8 cellular contexts compared by ENCODE assay signal in genomic region chr9:121700165-121700830, GRCh38. TPM values are rescaled to one million over a fixed set of nuclear protein-coding genes. Genes with fewer than 3 reads are reported as not detected.
DNase-seq lines count a peak whose midpoint lies in the region; ATAC-seq and TF ChIP-seq lines count a peak whose summit lies in the region.

No MANE protein-coding gene starts in this region.

- H3K4me3 ChIP-seq in AG10803 (ENCODE audit: low read length) (peak overlapping the region; percentile 69), PC-3 (ENCODE audit: low read length) (peak overlapping the region; percentile 77), dorsolateral prefrontal cortex (peak overlapping the region in 58 of 59 donors; percentile 49 to 77 (median 66)), thymus (ENCODE audit: low read length) (no peak overlapping the region)

- in situ Hi-C loops in GM13976 (cut with MboI; ENCODE audit: low sequenced_read_pairs, unreplicated experiment): no loop called here

- H3K9me3 ChIP-seq in PC-3 (ENCODE audit: low read length) (no peaks in the 10 kb centered on the region), thymus (ENCODE audit: control insufficient read depth) (peaks cover 1% of the 10 kb centered on the region)

- H3K27me3 ChIP-seq in PC-3 (ENCODE audit: low read length) (no peaks in the 10 kb centered on the region), dorsolateral prefrontal cortex (no peaks in the 10 kb centered on the region), thymus (ENCODE audit: control insufficient read depth, insufficient read depth) (peaks cover 33% of the 10 kb centered on the region)

- POLR2A ChIA-PET in PC-3 (lab: Charles Lee; ENCODE audit: unreplicated experiment): no interaction called here

- H3F3A ChIP-seq in PC-3 (ENCODE audit: low read length, unreplicated experiment): no peaks in the 10 kb centered on the region

- H3K27ac ChIP-seq in PC-3 (ENCODE audit: low read length) (no peak overlapping the region), dorsolateral prefrontal cortex (peak overlapping the region in 56 of 59 donors; percentile 4 to 88 (median 73)), thymus (ENCODE audit: low read depth) (peak overlapping the region; percentile 15)

- peaks cover 33% of the 10 kb centered on the region for H3K79me2 ChIP-seq in PC-3 (ENCODE audit: low read length)

- no peak overlapping the region for H3K9ac ChIP-seq in PC-3 (ENCODE audit: low read length)

- H3K4me1 ChIP-seq in PC-3 (ENCODE audit: insufficient read depth, low read length) (no peaks in the 10 kb centered on the region), thymus (ENCODE audit: control insufficient read depth, insufficient read depth, low read length) (peaks cover 16% of the 10 kb centered on the region)

- no peaks in the 10 kb centered on the region for H4K20me1 ChIP-seq in PC-3 (ENCODE audit: low read length)

- WGBS in thymus: 48% methylated on average over 20 of the region's 20 CpGs

- CTCF ChIA-PET in PC-3 (lab: Charles Lee): no interaction called here

- DNase-seq in AG10803 (ENCODE audit: low read depth) (peak; percentile 53), GM13976 (ENCODE audit: low spot score) (peak; percentile 55), PC-3 (peak; percentile 55), dorsolateral prefrontal cortex (peak in 6 of 10 donors; percentile 46 to 69 (median 55)), medulla oblongata (ENCODE audit: extremely low spot score) (peak; percentile 45), NCI-H187 treated with DMSO at 0.1 percent for 48 hours (lab: John Stamatoyannopoulos, UW) (no peak)

- H3K9me2 ChIP-seq in PC-3 (replicated peaks; ENCODE audit: low read length): no peaks in the 10 kb centered on the region

- peak overlapping the region; percentile 93 for H3K4me2 ChIP-seq in PC-3 (ENCODE audit: low read length)

- peak overlapping the region; percentile 69 for H2AFZ ChIP-seq in PC-3 (ENCODE audit: low read length)

- intact Hi-C loops in PC-3 (cut with micrococcal nuclease): no loop called here
- intact Hi-C loops in dorsolateral prefrontal cortex (cut with DNase I): no loop called here

- no TSS peak for BruUV-seq in PC-3 (replicated peaks; lab: Mats Ljungman, UMichigan)

- TF ChIP-seq CTCF in AG10803 (conservative IDR thresholded peaks at IDR 0.05; ENCODE audit: low read length) (peak; percentile 72), GM13976 (IDR thresholded peaks at IDR 0.05; ENCODE audit: borderline replicate concordance, control extremely low read depth, extremely low read depth, insufficient read depth, missing control alignments) (peak; percentile 16), PC-3 (conservative IDR thresholded peaks at IDR 0.05; ENCODE audit: low read depth, low read length) (peak; percentile 64), dorsolateral prefrontal cortex (IDR thresholded peaks at IDR 0.05 in 54 of 56, conservative IDR thresholded peaks at IDR 0.05 in 2 of 56; ENCODE audit: low read depth in 1 of 56, partially characterized antibody in 56 of 56) (peak in 49 of 56 donors; percentile 4 to 63 (median 42))

- no peaks in the 10 kb centered on the region for H3K36me3 ChIP-seq in PC-3 (ENCODE audit: low read depth, low read length)
- H3K36me3 ChIP-seq in thymus (ENCODE audit: control insufficient read depth, insufficient read depth): no peaks in the 10 kb centered on the region

- ATAC-seq in PC-3 (peak; percentile 73), GM21717 (IDR thresholded peaks at IDR 0.05; ENCODE audit: unreplicated experiment) (no peak)

RNA-seq across cellular contexts. Expression of gene DAB2IP, which starts 48.9 kb away (rescaled TPM):
- total RNA-seq in PC-3 (2014; rRNA removed) (15.2 and 17.6 TPM in 2 replicates), dorsolateral prefrontal cortex (100 to 1,000 TPM in 19 of 120 experiments, 10 to 100 TPM in 101; 41.7 to 155 (median 82.0) TPM)
- 8.4 TPM for polyA plus RNA-seq in thymus

Comparison
In these comparisons a context has a peak if more than half of its experiments do, and no peak if none do; other contexts are left out.
1. CTCF ChIP-seq: peak in every context shown above with its lines; median percentile 72 in AG10803; 64 in PC-3; 42 in dorsolateral prefrontal cortex; 16 in GM13976.